Comparison of ENCODE assay signal across 11 cellular contexts in the genomic region with DNA sequence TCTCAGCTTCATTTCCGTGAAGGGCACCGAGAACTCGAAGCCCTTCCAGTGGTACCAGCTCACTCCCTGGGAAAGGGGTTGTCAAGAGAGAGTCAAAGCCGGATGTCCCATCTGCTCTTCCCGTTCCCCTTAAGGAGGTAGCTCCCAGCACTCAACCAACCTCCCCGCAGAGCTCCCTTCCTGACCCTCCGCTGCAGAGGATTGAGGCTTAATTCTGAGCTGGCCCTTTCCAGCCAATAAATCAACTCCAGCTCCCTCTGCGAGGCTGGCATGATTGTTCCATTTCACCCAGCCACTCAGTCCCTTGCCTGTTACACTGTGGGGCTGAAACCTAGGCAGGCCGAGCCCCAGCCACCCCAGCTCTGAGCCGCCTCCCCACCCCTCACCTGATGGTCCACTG. TPM values are rescaled to one million over a fixed set of nuclear protein-coding genes. Genes with fewer than 3 reads are reported as not detected.
DNase-seq lines count a peak whose midpoint lies in the region; ATAC-seq and TF ChIP-seq lines count a peak whose summit lies in the region.
"Not testable (repeated sequence)": the region's sequence is repeated elsewhere in the genome, so short reads cannot be mapped to it uniquely, and the experiment has no call there.
"Had no signal": no experiment of that assay in that cellular context is flagged by ENCODE, and none has a peak within 500 bp of the region (broad histone marks: within the 10 kb centered on the region; RNA-seq: fewer than 3 reads in every experiment).

No MANE protein-coding gene starts in this region.

- not testable (repeated sequence) for H3K27me3 Mint-ChIP-seq in endodermal cell (ENCODE audit: insufficient read depth); natural killer cell treated with Interleukin-12 subunit alpha and Interleukin-12 subunit beta and Interleukin-15 and Interleukin-18, amount 100 ng/mL, for 72 hours

- WGBS in adrenal gland, 4 donors = 24 to 69% (median 41%) methylated on average over 4 to 6 of the region's 10 CpGs
- WGBS in endodermal cell (ENCODE audit: insufficient coverage in 1 of 2, insufficient read length in 1 of 2), 2 experiments = 94% methylated on average over 4 of the region's 10 CpGs; no CpG with 5 or more reads in 1 of the 2 experiments
- 76 to 83% (median 79%) methylated on average over 3 to 6 of the region's 10 CpGs; no CpG with 5 or more reads in 1 of the 5 donors for WGBS in spleen, 5 donors

- H3K4me1 ChIP-seq in adrenal gland (replicated peaks in 1 of 2); endodermal cell (ENCODE audit: control insufficient read depth, insufficient read depth, low read length); spleen: not testable (repeated sequence)

- intact Hi-C loops in adrenal gland (cut with DNase I); spleen (cut with DNase I; ENCODE audit: low total_unique reads): not testable (repeated sequence)

- ATAC-seq in natural killer cell treated with Interleukin-12 subunit alpha and Interleukin-12 subunit beta and Interleukin-15 and Interleukin-18, amount 100 ng/mL, for 72 hours = not testable (repeated sequence)

- DNase-seq in NCI-H82 (lab: John Stamatoyannopoulos, UW) = peak; percentile 43
- peak; percentile 31 to 70 (median 48) for DNase-seq in adrenal gland
- not testable (repeated sequence) for DNase-seq in endodermal cell
- DNase-seq in natural killer cell treated with Interleukin-12 subunit alpha and Interleukin-12 subunit beta and Interleukin-15 and Interleukin-18, amount 100 ng/mL, for 72 hours (ENCODE audit: low spot score) = peak; percentile 13
- peak; percentile 46 for DNase-seq in spleen

- H3K27ac ChIP-seq in adrenal gland = peak overlapping the region in 3 of 5 donors; percentile 47 to 91 (median 63)
- not testable (repeated sequence) for H3K27ac ChIP-seq in endodermal cell (ENCODE audit: low read depth, low read length); spleen

- TF ChIP-seq POLR2A in adrenal gland (IDR thresholded peaks at IDR 0.05) = peak; percentile 45 to 54
- TF ChIP-seq POLR2A in spleen (IDR thresholded peaks at IDR 0.05) = not testable (repeated sequence)

- H3K4me1 Mint-ChIP-seq in endodermal cell; natural killer cell treated with Interleukin-12 subunit alpha and Interleukin-12 subunit beta and Interleukin-15 and Interleukin-18, amount 100 ng/mL, for 72 hours (ENCODE audit: low read depth in 2 of 2): not testable (repeated sequence)

- not testable (repeated sequence) for H3K36me3 Mint-ChIP-seq in endodermal cell (ENCODE audit: low read depth); natural killer cell treated with Interleukin-12 subunit alpha and Interleukin-12 subunit beta and Interleukin-15 and Interleukin-18, amount 100 ng/mL, for 72 hours

- H3K9me3 Mint-ChIP-seq in endodermal cell; natural killer cell treated with Interleukin-12 subunit alpha and Interleukin-12 subunit beta and Interleukin-15 and Interleukin-18, amount 100 ng/mL, for 72 hours: not testable (repeated sequence)

- H3K9ac ChIP-seq in endodermal cell (ENCODE audit: extremely low read depth, low read length, poor library complexity, severe bottlenecking) = not testable (repeated sequence)

- H3K9me3 ChIP-seq in adrenal gland (replicated peaks in 1 of 3); endodermal cell (ENCODE audit: control insufficient read depth, low read length); spleen: not testable (repeated sequence)

- H3K27me3 ChIP-seq in adrenal gland; endodermal cell (ENCODE audit: control insufficient read depth, insufficient read depth, low read length, poor library complexity, severe bottlenecking); spleen (replicated peaks in 1 of 7): not testable (repeated sequence)

- H3K36me3 ChIP-seq in adrenal gland (replicated peaks in 1 of 2); endodermal cell (ENCODE audit: control insufficient read depth, insufficient read depth, low read length); spleen: not testable (repeated sequence)

- not testable (repeated sequence) for H3K4me3 Mint-ChIP-seq in endodermal cell; natural killer cell treated with Interleukin-12 subunit alpha and Interleukin-12 subunit beta and Interleukin-15 and Interleukin-18, amount 100 ng/mL, for 72 hours

- TF ChIP-seq CTCF in adrenal gland (IDR thresholded peaks at IDR 0.05) = peak in 1 of 6 experiments; percentile 11
- TF ChIP-seq CTCF in endodermal cell (conservative IDR thresholded peaks at IDR 0.05); spleen (IDR thresholded peaks at IDR 0.05 in 8 of 11, conservative IDR thresholded peaks at IDR 0.05 in 3 of 11): not testable (repeated sequence)

- H3K27ac Mint-ChIP-seq in endodermal cell = peak overlapping the region; percentile 52
- not testable (repeated sequence) for H3K27ac Mint-ChIP-seq in natural killer cell treated with Interleukin-12 subunit alpha and Interleukin-12 subunit beta and Interleukin-15 and Interleukin-18, amount 100 ng/mL, for 72 hours

- peak overlapping the region in 1 of 4 donors; percentile 51 for H3K4me3 ChIP-seq in adrenal gland
- H3K4me3 ChIP-seq in endodermal cell (ENCODE audit: low read length); spleen: not testable (repeated sequence)

RNA-seq across cellular contexts. Expression of a gene that starts 3.2 kb away (rescaled TPM):
- total RNA-seq in adrenal gland = 1,000 to 10,000 TPM in 7 of 8 donors, 100 to 1,000 TPM in 1; 780 to 6,352 (median 2,523) TPM
- polyA plus RNA-seq in adrenal gland = 1,000 to 10,000 TPM in 2 of 3 donors, 100 to 1,000 TPM in 1; 528 to 4,039 (median 2,532) TPM
- under 1 TPM in 1 of 2 donors, not detected in 1; 0.35 TPM for total RNA-seq in endodermal cell
- polyA plus RNA-seq in endodermal cell (2013, experiment 1 of 2) = 0.21 TPM
- not detected for polyA plus RNA-seq in endodermal cell (2013, experiment 2 of 2)
- 1 to 10 TPM in 1 of 2 donors, not detected in 1; 1.3 TPM for total RNA-seq in natural killer cell treated with Interleukin-12 subunit alpha and Interleukin-12 subunit beta and Interleukin-15 and Interleukin-18, amount 100 ng/mL, for 72 hours
- total RNA-seq in spleen = 10 to 100 TPM in 2 of 7 donors, 1 to 10 TPM in 5; 4.9 to 14.3 (median 7.1) TPM
- 1 to 10 TPM in 2 of 3 donors, under 1 TPM in 1; 0.97 to 2.4 (median 2.2) TPM for polyA plus RNA-seq in spleen
- total RNA-seq: CD4-positive, CD25-positive, alpha-beta regulatory T cell; Daoy; G401 had no signal
- polyA plus RNA-seq: CD14-positive monocyte; CD4-positive, alpha-beta memory T cell; CD4-positive, CD25-positive, alpha-beta regulatory T cell; CD8-positive, alpha-beta memory T cell had no signal

RNA-seq across cellular contexts. Expression of a gene that starts 26.8 kb away (rescaled TPM):
- total RNA-seq in adrenal gland (1,000 to 10,000 TPM in 6 of 8 donors, 100 to 1,000 TPM in 2; 948 to 5,092 (median 1,465) TPM), endodermal cell (1 to 10 TPM; 3.7 to 5.5 TPM), spleen (100 to 1,000 TPM in 5 of 7 donors, 10 to 100 TPM in 2; 88.6 to 308 (median 165) TPM)
- polyA plus RNA-seq in adrenal gland (1,000 to 10,000 TPM in 1 of 3 donors, 100 to 1,000 TPM in 2; 236 to 1,852 (median 796) TPM), spleen (10 to 100 TPM; 57.8 to 66.9 (median 63.1) TPM)
- 2.6 TPM for polyA plus RNA-seq in endodermal cell (2013, experiment 1 of 2)
- polyA plus RNA-seq in endodermal cell (2013, experiment 2 of 2) = 3.8 TPM
- total RNA-seq in natural killer cell treated with Interleukin-12 subunit alpha and Interleukin-12 subunit beta and Interleukin-15 and Interleukin-18, amount 100 ng/mL, for 72 hours = 1 to 10 TPM; 3.4 to 5.0 TPM

RNA-seq across cellular contexts. Expression of a gene that starts 59.5 kb away (rescaled TPM):
- total RNA-seq in adrenal gland (1,000 to 10,000 TPM in 5 of 8 donors, 100 to 1,000 TPM in 3; 547 to 2,285 (median 1,263) TPM), endodermal cell (1 to 10 TPM; 4.5 to 6.2 TPM), spleen (100 to 1,000 TPM; 101 to 332 (median 166) TPM)
- polyA plus RNA-seq in adrenal gland (1,000 to 10,000 TPM in 1 of 3 donors, 100 to 1,000 TPM in 2; 212 to 1,408 (median 665) TPM), spleen (10 to 100 TPM; 50.1 to 58.3 (median 53.5) TPM)
- 6.0 TPM for polyA plus RNA-seq in endodermal cell (2013, experiment 1 of 2)
- polyA plus RNA-seq in endodermal cell (2013, experiment 2 of 2) = 3.9 TPM
- 10 to 100 TPM in 1 of 2 donors, 1 to 10 TPM in 1; 4.4 to 13.3 TPM for total RNA-seq in natural killer cell treated with Interleukin-12 subunit alpha and Interleukin-12 subunit beta and Interleukin-15 and Interleukin-18, amount 100 ng/mL, for 72 hours
- polyA plus RNA-seq: CD14-positive monocyte had no signal

Comparison
In these comparisons a context has a peak if more than half of its experiments do, and no peak if none do; other contexts are left out.
1. RNA of a gene that starts 3.2 kb away (total RNA-seq): 780 to 6,352 TPM in adrenal gland; 4.9 to 14.3 TPM in spleen, 1.3 TPM in natural killer cell treated with Interleukin-12 subunit alpha and Interleukin-12 subunit beta and Interleukin-15 and Interleukin-18, amount 100 ng/mL, for 72 hours and 0.35 TPM in endodermal cell; every median in the first group is over 10 times any median in the second.
2. RNA of a gene that starts 26.8 kb away (total RNA-seq): 948 to 5,092 TPM in adrenal gland and 88.6 to 308 TPM in spleen; 3.7 to 5.5 TPM in endodermal cell and 3.4 to 5.0 TPM in natural killer cell treated with Interleukin-12 subunit alpha and Interleukin-12 subunit beta and Interleukin-15 and Interleukin-18, amount 100 ng/mL, for 72 hours; every median in the first group is over 10 times any median in the second.
3. RNA of a gene that starts 59.5 kb away (total RNA-seq): 547 to 2,285 TPM in adrenal gland and 101 to 332 TPM in spleen; 4.4 to 13.3 TPM in natural killer cell treated with Interleukin-12 subunit alpha and Interleukin-12 subunit beta and Interleukin-15 and Interleukin-18, amount 100 ng/mL, for 72 hours and 4.5 to 6.2 TPM in endodermal cell; every median in the first group is over 4 times any median in the second.